Comparison of ENCODE assay signal across 1 cellular context in genomic region chr17:81401727-81402529, GRCh38.
TF ChIP-seq lines count a peak whose summit lies in the region.

No MANE protein-coding gene starts in this region.

TF ChIP-seq in HEK293, 187 proteins besides CTCF, POLR2A, EP300 and RAD21 (continued from another document):
- TF ChIP-seq ZNF24 (tag by site-specific recombination; IDR thresholded peaks at IDR 0.05) (no peak), ZNF146 (tag by site-specific recombination; IDR thresholded peaks at IDR 0.05) (no peak), EGR2 (tag by site-specific recombination; IDR thresholded peaks at IDR 0.05; ENCODE audit: low read depth) (no peak), PRDM6 (tag by site-specific recombination; IDR thresholded peaks at IDR 0.05) (no peak), ZBTB6 (tag by site-specific recombination; IDR thresholded peaks at IDR 0.05) (peak; percentile 95), ZNF626 (tag by site-specific recombination; IDR thresholded peaks at IDR 0.05) (no peak), ZBTB8A (tag by site-specific recombination; IDR thresholded peaks at IDR 0.05) (peak; percentile 63; the same call in 1 of the 2 replicates), ZNF610 (tag by site-specific recombination; IDR thresholded peaks at IDR 0.05; ENCODE audit: borderline replicate concordance) (no peak), ZNF112 (tag by site-specific recombination; IDR thresholded peaks at IDR 0.05) (no peak), ZNF335 (tag by site-specific recombination; conservative IDR thresholded peaks at IDR 0.05) (no peak), ZNF416 (tag by site-specific recombination; IDR thresholded peaks at IDR 0.05) (no peak), ZNF302 (tag by site-specific recombination; IDR thresholded peaks at IDR 0.05; ENCODE audit: low read depth) (no peak), KLF16 (tag by site-specific recombination; IDR thresholded peaks at IDR 0.05) (no peak), ZNF488 (tag by site-specific recombination; IDR thresholded peaks at IDR 0.05) (no peak), TCF7L2 (IDR thresholded peaks at IDR 0.05; ENCODE audit: borderline replicate concordance, low read depth, low read length) (no peak), ZNF544 (tag by site-specific recombination; IDR thresholded peaks at IDR 0.05) (no peak), INSM2 (tag by site-specific recombination; IDR thresholded peaks at IDR 0.05) (no peak), ZBTB48 (tag by site-specific recombination; IDR thresholded peaks at IDR 0.05) (no peak), ZFP41 (tag by site-specific recombination; IDR thresholded peaks at IDR 0.05; ENCODE audit: borderline replicate concordance) (no peak), MZF1 (tag by site-specific recombination; IDR thresholded peaks at IDR 0.05; ENCODE audit: borderline replicate concordance) (no peak), SP7 (tag by site-specific recombination; IDR thresholded peaks at IDR 0.05) (0 out of 2 replicates have a peak, but pooled peaks have one; percentile 14), ZNF600 (tag by site-specific recombination; IDR thresholded peaks at IDR 0.05) (no peak), ZNF701 (tag by site-specific recombination; IDR thresholded peaks at IDR 0.05) (no peak), ZNF398 (tag by site-specific recombination; IDR thresholded peaks at IDR 0.05) (no peak), MEIS1 (CRISPR knock-in tag; IDR thresholded peaks at IDR 0.05; ENCODE audit: borderline replicate concordance) (no peak), ZBTB17 (tag by site-specific recombination; IDR thresholded peaks at IDR 0.05) (peak; percentile 43; the same call in 1 of the 2 replicates)
